In the genomic region with DNA sequence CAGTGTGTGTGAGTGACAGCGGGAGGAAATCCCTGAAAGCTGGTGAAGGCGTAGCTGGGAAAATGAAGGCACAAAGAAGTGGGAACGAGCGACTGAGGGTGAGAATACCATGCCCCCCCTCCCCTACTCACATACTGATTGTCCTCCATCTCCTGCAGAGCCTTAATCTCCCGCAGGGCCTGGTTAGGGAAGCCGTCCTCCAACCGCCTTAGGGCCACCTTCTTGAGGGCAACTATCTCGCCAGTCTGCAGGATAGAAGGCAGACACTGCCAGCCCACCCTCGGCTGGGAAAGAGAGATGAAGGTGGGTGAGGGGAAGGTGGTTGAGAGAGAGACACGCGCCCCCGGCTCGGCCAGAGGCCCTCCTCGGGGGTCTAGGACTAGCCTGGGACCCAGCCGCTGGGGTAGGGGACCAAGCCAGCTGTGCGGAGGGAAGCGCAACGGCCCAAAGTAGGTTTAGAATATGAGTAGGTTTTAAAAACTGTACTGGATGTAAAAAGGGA, we compare ENCODE assay signal across 8 cellular contexts. TPM values are rescaled to one million over a fixed set of nuclear protein-coding genes. Genes with fewer than 3 reads are reported as not detected.
DNase-seq lines count a peak whose midpoint lies in the region; ATAC-seq and TF ChIP-seq lines count a peak whose summit lies in the region.

No MANE protein-coding gene starts in this region.

- intact Hi-C loops in ascending aorta (cut with DNase I) = loop anchor here (2.0 to 10.0 kb wide), 4 partner anchors 249 to 1337 kb away; a partner anchor contains a TSS
- intact Hi-C loops in tibial artery (cut with DNase I; ENCODE audit: low total_unique reads) = no loop called here

- peaks cover 1% of the 10 kb centered on the region in 2 donors for H3K36me3 ChIP-seq in ascending aorta
- peaks cover 3 to 26% (median 10%) of the 10 kb centered on the region in 3 donors for H3K36me3 ChIP-seq in tibial artery

- no peaks in the 10 kb centered on the region for H3K36me3 Mint-ChIP-seq in activated CD8-positive, alpha-beta memory T cell treated with anti-CD3 and anti-CD28 coated beads, Interleukin-2, amount 10 ng/mL, durations not matched to agents 7 days and 5 days

- no peaks in the 10 kb centered on the region for H3K27me3 ChIP-seq in ascending aorta
- no peaks in the 10 kb centered on the region for H3K27me3 ChIP-seq in tibial artery
- H3K27me3 ChIP-seq in foreskin keratinocyte = no peaks in the 10 kb centered on the region

- H3K27ac Mint-ChIP-seq in activated CD8-positive, alpha-beta memory T cell treated with anti-CD3 and anti-CD28 coated beads, Interleukin-2, amount 10 ng/mL, durations not matched to agents 7 days and 5 days = peak overlapping the region; percentile 33

- no peak for TF ChIP-seq CTCF in ascending aorta (IDR thresholded peaks at IDR 0.05)
- TF ChIP-seq CTCF in tibial artery (IDR thresholded peaks at IDR 0.05) = no peak
- TF ChIP-seq CTCF in foreskin keratinocyte (conservative IDR thresholded peaks at IDR 0.05) = no peak

- H3K4me1 Mint-ChIP-seq in activated CD8-positive, alpha-beta memory T cell treated with anti-CD3 and anti-CD28 coated beads, Interleukin-2, amount 10 ng/mL, durations not matched to agents 7 days and 5 days = peaks cover 14% of the 10 kb centered on the region

- H3K27ac ChIP-seq in ascending aorta = peak overlapping the region in 1 of 2 donors; percentile 6
- peak overlapping the region; percentile 66 to 67 for H3K27ac ChIP-seq in tibial artery
- no peak overlapping the region for H3K27ac ChIP-seq in foreskin keratinocyte

- no peaks in the 10 kb centered on the region for H3K9me3 Mint-ChIP-seq in activated CD8-positive, alpha-beta memory T cell treated with anti-CD3 and anti-CD28 coated beads, Interleukin-2, amount 10 ng/mL, durations not matched to agents 7 days and 5 days (ENCODE audit: low read depth)

- H3K4me3 ChIP-seq in ascending aorta = peak overlapping the region; percentile 72 to 75
- peak overlapping the region; percentile 65 to 86 for H3K4me3 ChIP-seq in tibial artery

- no peak for DNase-seq in activated CD8-positive, alpha-beta memory T cell treated with anti-CD3 and anti-CD28 coated beads, Interleukin-2, amount 10 ng/mL, durations not matched to agents 7 days and 5 days
- DNase-seq in activated CD8-positive, alpha-beta memory T cell treated with anti-CD3 and anti-CD28 coated beads for 24 hours = no peak
- DNase-seq in ascending aorta (ENCODE audit: low spot score in 2 of 2) (no peak), left kidney (ENCODE audit: low read depth, low spot score) (peak; percentile 43), tibial artery (no peak), foreskin keratinocyte (no peak), superior temporal gyrus (ENCODE audit: extremely low spot score) (no peak)

- peaks cover 0 to 18% of the 10 kb centered on the region in 2 donors for H3K4me1 ChIP-seq in ascending aorta
- H3K4me1 ChIP-seq in tibial artery = peaks cover 0 to 19% (median 12%) of the 10 kb centered on the region in 4 donors
- no peaks in the 10 kb centered on the region for H3K4me1 ChIP-seq in foreskin keratinocyte

- no peak for ATAC-seq in activated CD8-positive, alpha-beta memory T cell treated with anti-CD3 and anti-CD28 coated beads, Interleukin-2, amount 10 ng/mL, durations not matched to agents 7 days and 5 days
- no peak for ATAC-seq in HG03520 (IDR thresholded peaks at IDR 0.05; ENCODE audit: unreplicated experiment)
- ATAC-seq in foreskin keratinocyte = no peak

- H3K9me3 ChIP-seq in ascending aorta (no peaks in the 10 kb centered on the region), tibial artery (no peaks in the 10 kb centered on the region)

- CTCF ChIA-PET in activated CD8-positive, alpha-beta memory T cell treated with anti-CD3 and anti-CD28 coated beads, Interleukin-2, amount 10 ng/mL, durations not matched to agents 7 days and 5 days (lab: Charles Lee) = interaction anchor here (0.7 to 1.0 kb wide), 4 partner anchors 113 to 619 kb away, joined by 3 to 5 read pairs (median 3); no protein-coding TSS in a partner anchor

- peak overlapping the region; percentile 87 for H3K4me3 Mint-ChIP-seq in activated CD8-positive, alpha-beta memory T cell treated with anti-CD3 and anti-CD28 coated beads, Interleukin-2, amount 10 ng/mL, durations not matched to agents 7 days and 5 days

- H3K27me3 Mint-ChIP-seq in activated CD8-positive, alpha-beta memory T cell treated with anti-CD3 and anti-CD28 coated beads, Interleukin-2, amount 10 ng/mL, durations not matched to agents 7 days and 5 days = peaks cover 5% of the 10 kb centered on the region

RNA-seq across cellular contexts. Expression of a gene that starts 0.5 kb away (rescaled TPM):
- under 1 TPM; 0.70 to 0.82 TPM for total RNA-seq in activated CD8-positive, alpha-beta memory T cell treated with anti-CD3 and anti-CD28 coated beads, Interleukin-2, amount 10 ng/mL, durations not matched to agents 7 days and 5 days
- total RNA-seq in ascending aorta = 3.1 TPM
- total RNA-seq in foreskin keratinocyte = 4.1 and 4.4 TPM in 2 replicates
- polyA plus RNA-seq in foreskin keratinocyte = 3.7 and 3.9 TPM in 2 replicates

RNA-seq across cellular contexts. Expression of a gene that starts 56.1 kb away (rescaled TPM):
- total RNA-seq in activated CD8-positive, alpha-beta memory T cell treated with anti-CD3 and anti-CD28 coated beads, Interleukin-2, amount 10 ng/mL, durations not matched to agents 7 days and 5 days = not detected
- total RNA-seq in ascending aorta (not detected), foreskin keratinocyte (not detected in 2 replicates)
- polyA plus RNA-seq in foreskin keratinocyte = not detected in 2 replicates
